Comparison of ENCODE assay signal across 21 cellular contexts in the genomic region with DNA sequence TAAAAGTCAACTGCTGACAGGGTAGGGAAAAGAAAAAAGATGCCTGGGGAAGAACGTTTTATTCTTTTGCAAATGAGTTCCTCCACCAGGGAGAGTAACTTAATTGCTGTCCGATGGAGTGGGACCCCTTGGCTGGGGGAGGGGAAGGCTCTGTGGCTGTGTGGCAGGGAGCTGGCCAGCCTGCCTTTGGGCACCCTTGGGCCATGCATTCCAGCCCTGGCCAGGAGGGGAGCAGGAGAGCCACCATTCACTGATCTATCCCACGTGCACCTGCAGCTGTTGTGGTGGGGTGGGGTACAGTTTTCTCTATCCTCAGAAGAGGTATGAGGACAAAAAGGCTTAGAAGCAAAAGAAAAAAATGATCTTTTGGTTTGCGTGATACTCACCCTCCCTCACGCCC.
DNase-seq lines count a peak whose midpoint lies in the region; ATAC-seq and TF ChIP-seq lines count a peak whose summit lies in the region.
"Had no signal": no experiment of that assay in that cellular context is flagged by ENCODE, and none has a peak within 500 bp of the region (broad histone marks: within the 10 kb centered on the region; RNA-seq: fewer than 3 reads in every experiment).

No MANE protein-coding gene starts in this region.

- DNase-seq in Calu3 (peak; percentile 26), HT1080 (ENCODE audit: low read depth) (peak; percentile 18), ascending aorta (ENCODE audit: low spot score in 2 of 2) (no peak), nephron progenitor cell (peak; percentile 12), pons (ENCODE audit: low spot score) (no peak), NOMO-1 treated with DMSO at 0.1 percent for 48 hours (lab: John Stamatoyannopoulos, UW; ENCODE audit: unreplicated experiment) (no peak), SIG-M5 (lab: John Stamatoyannopoulos, UW) (no peak)
- DNase-seq: activated CD8-positive, alpha-beta memory T cell treated with anti-CD3 and anti-CD28 coated beads, Interleukin-2, amount 50 U/mL, for 48 hours; activated naive CD4-positive, alpha-beta T cell treated with anti-CD3 and anti-CD28 coated beads for 36 hours; AML-193; body of pancreas; DMS79; MG63; naive thymus-derived CD8-positive, alpha-beta T cell; NCI-H187; Peyer's patch; sigmoid colon; T-cell had no signal

- H3K27ac Mint-ChIP-seq in Calu3 (ENCODE audit: unreplicated experiment) = no peak overlapping the region
- H3K27ac Mint-ChIP-seq in nephron progenitor cell = no peak overlapping the region
- H3K27ac Mint-ChIP-seq: activated naive CD4-positive, alpha-beta T cell treated with anti-CD3 and anti-CD28 coated beads for 36 hours; naive thymus-derived CD8-positive, alpha-beta T cell; T-cell had no signal

- no peak for ATAC-seq in HG03342 (IDR thresholded peaks at IDR 0.05; ENCODE audit: unreplicated experiment)
- ATAC-seq: activated CD4-positive, CD25-positive, alpha-beta regulatory T cell treated with anti-CD3 and anti-CD28 coated beads, Interleukin-2, amount 50 U/mL, for 24 hours; body of pancreas; naive thymus-derived CD8-positive, alpha-beta T cell; T-cell had no signal

- peaks cover 0 to 10% of the 10 kb centered on the region in 2 donors for H3K4me1 ChIP-seq in ascending aorta
- H3K4me1 ChIP-seq: body of pancreas, Peyer's patch had no signal

- no peaks in the 10 kb centered on the region for H3K36me3 ChIP-seq in ascending aorta
- H3K36me3 ChIP-seq: MG63, Peyer's patch, sigmoid colon had no signal

- CTCF ChIA-PET in Calu3 (lab: Charles Lee) = no interaction called here

- no peaks in the 10 kb centered on the region for H3K36me3 Mint-ChIP-seq in Calu3 (ENCODE audit: insufficient read depth, unreplicated experiment)
- no peaks in the 10 kb centered on the region for H3K36me3 Mint-ChIP-seq in nephron progenitor cell (ENCODE audit: low read depth)
- H3K36me3 Mint-ChIP-seq: naive thymus-derived CD8-positive, alpha-beta T cell; T-cell had no signal

- H3K4me1 Mint-ChIP-seq in Calu3 (ENCODE audit: low read depth, unreplicated experiment) (no peaks in the 10 kb centered on the region), nephron progenitor cell (no peaks in the 10 kb centered on the region)
- H3K4me1 Mint-ChIP-seq: naive thymus-derived CD8-positive, alpha-beta T cell; T-cell had no signal

- no peak for TF ChIP-seq CTCF in Calu3 (IDR thresholded peaks at IDR 0.05; ENCODE audit: unreplicated experiment)
- TF ChIP-seq CTCF in ascending aorta (IDR thresholded peaks at IDR 0.05) = no peak
- TF ChIP-seq CTCF in nephron progenitor cell (IDR thresholded peaks at IDR 0.05) = no peak

- no peaks in the 10 kb centered on the region for H3K9me3 ChIP-seq in ascending aorta
- H3K9me3 ChIP-seq: body of pancreas, MG63, Peyer's patch, sigmoid colon had no signal

- H3K27me3 Mint-ChIP-seq in Calu3 (ENCODE audit: unreplicated experiment) (no peaks in the 10 kb centered on the region), nephron progenitor cell (ENCODE audit: low read depth, poor library complexity) (peaks cover 7% of the 10 kb centered on the region)

- no peak overlapping the region for H3K4me3 ChIP-seq in ascending aorta
- H3K4me3 ChIP-seq: body of pancreas, lung, MG63, Peyer's patch, sigmoid colon had no signal

- peak overlapping the region; percentile 9 to 32 for H3K27ac ChIP-seq in ascending aorta
- H3K27ac ChIP-seq: body of pancreas, Peyer's patch, sigmoid colon had no signal

- H3K4me3 Mint-ChIP-seq in Calu3 (ENCODE audit: low read depth, unreplicated experiment) = no peak overlapping the region
- H3K4me3 Mint-ChIP-seq in nephron progenitor cell = no peak overlapping the region
- H3K4me3 Mint-ChIP-seq: activated naive CD4-positive, alpha-beta T cell treated with anti-CD3 and anti-CD28 coated beads for 36 hours; naive thymus-derived CD8-positive, alpha-beta T cell; T-cell had no signal

- H3K27me3 ChIP-seq in ascending aorta = no peaks in the 10 kb centered on the region
- H3K27me3 ChIP-seq: body of pancreas, MG63, Peyer's patch, sigmoid colon had no signal

- BruUV-seq in Calu3 (replicated peaks; lab: Mats Ljungman, UMichigan) = no TSS peak

- intact Hi-C loops in Calu3 (cut with micrococcal nuclease; ENCODE audit: unreplicated experiment) = no loop called here
- intact Hi-C loops in ascending aorta (cut with DNase I) = no loop called here

- H3K9me3 Mint-ChIP-seq in Calu3 (ENCODE audit: low read depth, unreplicated experiment) (no peaks in the 10 kb centered on the region), nephron progenitor cell (no peaks in the 10 kb centered on the region)
- H3K9me3 Mint-ChIP-seq: activated naive CD4-positive, alpha-beta T cell treated with anti-CD3 and anti-CD28 coated beads for 36 hours; T-cell had no signal

Comparison
In these comparisons a context has a peak if more than half of its experiments do, and no peak if none do; other contexts are left out.
1. DNase-seq: peak in Calu3 (single experiment), HT1080 (single experiment) and nephron progenitor cell (single experiment); none in ascending aorta (0 of 2), pons (single experiment), NOMO-1 treated with DMSO at 0.1 percent for 48 hours (single experiment) and SIG-M5 (single experiment).